In the genomic region with DNA sequence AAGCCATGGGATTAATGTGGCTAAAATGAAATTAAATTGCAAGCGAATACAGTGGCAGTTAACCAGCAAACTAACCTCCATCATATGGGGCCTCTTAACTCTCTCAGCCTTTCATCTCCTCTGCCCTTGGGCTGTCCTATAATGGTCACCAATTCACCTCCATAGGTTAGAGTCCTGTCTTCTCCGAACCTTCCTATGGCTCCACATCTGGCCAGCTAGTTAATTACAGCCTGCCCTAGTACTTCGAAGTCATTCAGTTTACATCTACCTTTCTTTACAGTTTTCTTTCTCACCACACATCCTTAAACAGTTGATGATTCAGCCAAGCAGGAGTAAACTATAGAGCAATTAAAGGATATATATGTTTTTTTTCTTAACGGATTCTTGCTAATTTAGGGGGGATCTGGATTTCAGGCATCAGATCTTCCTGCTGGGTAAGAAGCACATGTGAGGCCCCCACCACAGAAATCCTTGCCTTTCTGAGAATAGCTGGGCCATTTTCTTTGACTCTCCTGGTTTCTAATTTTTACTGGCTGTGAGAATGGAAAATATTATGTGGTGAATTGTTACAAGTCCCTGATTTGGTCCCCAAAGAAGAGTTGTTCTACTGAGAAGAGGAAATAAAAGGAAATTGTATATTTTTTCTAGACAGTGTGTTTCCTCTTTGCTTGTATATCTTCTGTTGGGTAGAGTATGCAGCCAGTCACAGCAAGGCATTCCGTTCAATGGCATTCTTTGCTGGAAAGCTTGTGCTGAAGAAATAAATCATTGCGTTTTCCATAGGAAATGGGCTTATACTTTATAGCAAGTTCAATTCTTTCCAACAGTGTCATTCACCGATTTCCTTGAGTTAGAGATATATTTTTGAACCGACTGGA, we compare ENCODE assay signal across 1 cellular context.
TF ChIP-seq lines count a peak whose summit lies in the region.

No MANE protein-coding gene starts in this region.

TF ChIP-seq in SK-N-SH treated with all-trans-retinoic acid at 6 μM for 48 hours, 23 proteins besides CTCF, POLR2A, EP300 and RAD21 (continued from another document):
- TF ChIP-seq OSR1 (CRISPR knock-in tag; IDR thresholded peaks at IDR 0.05) (no peak), ZNF8 (CRISPR knock-in tag; IDR thresholded peaks at IDR 0.05) (no peak), TOX (CRISPR knock-in tag; IDR thresholded peaks at IDR 0.05; ENCODE audit: borderline replicate concordance) (no peak), ZFP3 (CRISPR knock-in tag; IDR thresholded peaks at IDR 0.05) (no peak), PPARA (CRISPR knock-in tag; IDR thresholded peaks at IDR 0.05; ENCODE audit: borderline replicate concordance) (no peak), ISL1 (CRISPR knock-in tag; IDR thresholded peaks at IDR 0.05) (no peak)
